Comparison of ENCODE assay signal across 8 cellular contexts in the genomic region with DNA sequence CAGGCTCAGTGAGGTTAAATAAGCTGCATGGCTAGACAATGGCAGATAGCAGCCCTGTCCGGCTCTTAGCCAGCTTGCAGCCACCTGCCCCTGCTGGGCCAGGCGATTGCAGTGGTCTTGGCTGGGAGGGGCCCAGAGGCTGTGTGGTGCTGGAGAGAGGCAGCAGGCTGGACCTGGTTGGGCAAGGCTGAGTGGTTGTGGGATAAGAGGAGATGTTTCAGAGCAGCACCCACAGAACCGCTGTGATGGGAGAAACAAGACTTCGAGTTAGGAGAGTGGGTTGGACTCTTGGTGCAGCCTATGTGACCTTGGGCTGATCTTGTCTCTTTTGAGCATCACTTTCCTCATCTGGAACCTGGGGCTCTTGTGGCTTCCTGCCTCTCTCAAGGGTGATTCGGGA. TPM values are rescaled to one million over a fixed set of nuclear protein-coding genes. Genes with fewer than 3 reads are reported as not detected.
DNase-seq lines count a peak whose midpoint lies in the region; ATAC-seq and TF ChIP-seq lines count a peak whose summit lies in the region.

No MANE protein-coding gene starts in this region.

- H3K9me3 ChIP-seq in testis = no peaks in the 10 kb centered on the region

- WGBS in testis, 2 donors = 78% methylated on average over 4 to 5 of the region's 5 CpGs

- no peak overlapping the region for H3K4me3 ChIP-seq in testis

- TF ChIP-seq CTCF in testis (IDR thresholded peaks at IDR 0.05) = no peak

- H3K36me3 Mint-ChIP-seq in T-cell = peaks cover 1% of the 10 kb centered on the region

- peak overlapping the region; percentile 52 to 79 (median 69) for H3K4me3 Mint-ChIP-seq in T-cell

- no peaks in the 10 kb centered on the region for H3K9me3 Mint-ChIP-seq in T-cell

- peak overlapping the region; percentile 97 to 99 for H3K27ac Mint-ChIP-seq in T-cell

- H3K4me1 ChIP-seq in testis = no peaks in the 10 kb centered on the region

- intact Hi-C loops in testis (cut with DNase I; ENCODE audit: low total_unique reads) = no loop called here

- CTCF ChIA-PET in T-cell (lab: Charles Lee) = interaction anchor here in 1 of 2 donors (0.6 to 0.7 kb wide), 2 partner anchors 22 to 72 kb away, joined by 3 to 4 read pairs; no protein-coding TSS in a partner anchor

- DNase-seq in activated effector memory CD4-positive, alpha-beta T cell treated with anti-CD3 and anti-CD28 coated beads, Interleukin-2, amount 50 U/mL, for 16 hours = peak; percentile 69
- no peak for DNase-seq in activated effector memory CD4-positive, alpha-beta T cell treated with Interleukin-2 at 50 U/mL for 16 hours
- no peak for DNase-seq in T-cell
- DNase-seq in erythroblast (lab: John Stamatoyannopoulos, UW) = peak; percentile 85 to 92
- DNase-seq in testis = no peak
- DNase-seq in SW 1271 (lab: John Stamatoyannopoulos, UW) = no peak
- no peak for DNase-seq in NCI-H526 treated with DMSO at 0.1 percent for 48 hours (lab: John Stamatoyannopoulos, UW)

- no peaks in the 10 kb centered on the region for H3K36me3 ChIP-seq in testis (ENCODE audit: low read depth, missing control alignments)

- no peak for ATAC-seq in T-cell (replicated peaks in 1 of 4)

- H3K4me1 Mint-ChIP-seq in T-cell = peaks cover 62 to 86% (median 78%) of the 10 kb centered on the region in 3 donors

- no peaks in the 10 kb centered on the region for H3K27me3 Mint-ChIP-seq in T-cell

- no peaks in the 10 kb centered on the region for H3K27me3 ChIP-seq in testis

- peak overlapping the region; percentile 28 for H3K27ac ChIP-seq in temporal lobe (ENCODE audit: low read depth, low read length)
- H3K27ac ChIP-seq in testis = no peak overlapping the region

- no peak for TF ChIP-seq POLR2A in erythroblast (IDR thresholded peaks at IDR 0.05; ENCODE audit: low read length)
- TF ChIP-seq POLR2A in testis (IDR thresholded peaks at IDR 0.05) = no peak

- POLR2A ChIA-PET in T-cell (lab: Charles Lee) = no interaction called here

RNA-seq across cellular contexts. Expression of gene PTPRJ, which starts 25.5 kb away (rescaled TPM):
- 10 to 100 TPM; 44.8 to 71.0 (median 57.9) TPM for total RNA-seq in T-cell
- total RNA-seq in temporal lobe = 13.8 TPM
- total RNA-seq in testis = 1 to 10 TPM; 4.3 to 8.2 TPM
- polyA plus RNA-seq in testis (ENCODE audit: insufficient read depth, low read depth, low replicate concordance) = 6.6 TPM

Comparison
In these comparisons a context has a peak if more than half of its experiments do, and no peak if none do; other contexts are left out.
1. DNase-seq: peak in activated effector memory CD4-positive, alpha-beta T cell treated with anti-CD3 and anti-CD28 coated beads, Interleukin-2, amount 50 U/mL, for 16 hours (single experiment) and erythroblast (2 of 2); none in activated effector memory CD4-positive, alpha-beta T cell treated with Interleukin-2 at 50 U/mL for 16 hours (single experiment), T-cell (0 of 34), testis (single experiment), SW 1271 (0 of 2) and NCI-H526 treated with DMSO at 0.1 percent for 48 hours (single experiment).